In genomic region chr3:39910828-39911464, GRCh38 we compare ENCODE assay signal across 17 cellular contexts.
A peak's percentile ranks its signal among the peaks of the same experiment; 100 is the strongest.
DNase-seq lines count a peak whose midpoint lies in the region; ATAC-seq and TF ChIP-seq lines count a peak whose summit lies in the region.
"Had no signal": no experiment of that assay in that cellular context is flagged by ENCODE, and none has a peak within 500 bp of the region (broad histone marks: within the 10 kb centered on the region; RNA-seq: fewer than 3 reads in every experiment).

No MANE protein-coding gene starts in this region.

- H3K9me3 ChIP-seq in colonic mucosa (no peaks in the 10 kb centered on the region), liver (ENCODE audit: control insufficient read depth in 4 of 4, low read length in 3 of 4) (no peaks in the 10 kb centered on the region)
- H3K9me3 ChIP-seq: esophagus muscularis mucosa, neutrophil, spleen had no signal

- H3K27ac Mint-ChIP-seq in activated naive CD8-positive, alpha-beta T cell treated with anti-CD3 and anti-CD28 coated beads for 36 hours = no peak overlapping the region
- H3K27ac Mint-ChIP-seq: activated B cell treated with CpG ODN at 0.5 μM for 24 hours; activated naive CD4-positive, alpha-beta T cell treated with anti-CD3 and anti-CD28 coated beads for 36 hours; memory B cell had no signal

- no peaks in the 10 kb centered on the region for H3K9me3 Mint-ChIP-seq in activated naive CD8-positive, alpha-beta T cell treated with anti-CD3 and anti-CD28 coated beads for 36 hours
- H3K9me3 Mint-ChIP-seq: activated B cell treated with CpG ODN at 0.5 μM for 24 hours; activated naive CD4-positive, alpha-beta T cell treated with anti-CD3 and anti-CD28 coated beads for 36 hours; memory B cell had no signal

- DNase-seq in AG10803 (ENCODE audit: low read depth) (peak; percentile 61), LoVo (ENCODE audit: low spot score) (peak; percentile 66), colonic mucosa (no peak), NCI-H187 (lab: John Stamatoyannopoulos, UW) (no peak)
- DNase-seq in activated naive CD8-positive, alpha-beta T cell treated with anti-CD3 and anti-CD28 coated beads for 36 hours = no peak
- DNase-seq: activated B cell treated with CpG ODN at 0.5 μM for 24 hours; activated naive CD4-positive, alpha-beta T cell treated with anti-CD3 and anti-CD28 coated beads for 36 hours; DMS153; NCI-H1105; NCI-H446; spleen had no signal

- H3K27me3 Mint-ChIP-seq in activated naive CD8-positive, alpha-beta T cell treated with anti-CD3 and anti-CD28 coated beads for 36 hours = peaks cover 8% of the 10 kb centered on the region
- H3K27me3 Mint-ChIP-seq: activated B cell treated with CpG ODN at 0.5 μM for 24 hours, memory B cell had no signal

- H3K4me1 Mint-ChIP-seq in activated naive CD8-positive, alpha-beta T cell treated with anti-CD3 and anti-CD28 coated beads for 36 hours = no peaks in the 10 kb centered on the region
- H3K4me1 Mint-ChIP-seq: activated B cell treated with CpG ODN at 0.5 μM for 24 hours, memory B cell had no signal

- H3K36me3 Mint-ChIP-seq in activated naive CD8-positive, alpha-beta T cell treated with anti-CD3 and anti-CD28 coated beads for 36 hours = no peaks in the 10 kb centered on the region
- H3K36me3 Mint-ChIP-seq: memory B cell had no signal

- no peak overlapping the region for H3K4me3 Mint-ChIP-seq in activated naive CD8-positive, alpha-beta T cell treated with anti-CD3 and anti-CD28 coated beads for 36 hours
- H3K4me3 Mint-ChIP-seq: activated B cell treated with CpG ODN at 0.5 μM for 24 hours; activated naive CD4-positive, alpha-beta T cell treated with anti-CD3 and anti-CD28 coated beads for 36 hours; memory B cell had no signal

- H3K27me3 ChIP-seq in colonic mucosa (no peaks in the 10 kb centered on the region), liver (ENCODE audit: control insufficient read depth in 4 of 4, insufficient read depth in 4 of 4, low read length in 3 of 4) (no peaks in the 10 kb centered on the region)
- H3K27me3 ChIP-seq: esophagus muscularis mucosa, neutrophil, spleen had no signal

- no peak for TF ChIP-seq RAD21 in liver (IDR thresholded peaks at IDR 0.05)

- H3K9ac ChIP-seq in colonic mucosa (ENCODE audit: low read depth in 2 of 2, low read length in 2 of 2) (peak overlapping the region in 1 of 2 donors; percentile 15), liver (ENCODE audit: low read depth in 1 of 2, low read length in 2 of 2) (no peak overlapping the region)

- H3K4me1 ChIP-seq in colonic mucosa (peaks cover 8% of the 10 kb centered on the region), liver (ENCODE audit: control insufficient read depth in 4 of 4, insufficient read depth in 4 of 4, low read length in 3 of 4) (peaks cover 6 to 15% (median 7%) of the 10 kb centered on the region in 4 donors)

- 66% methylated on average over 3 of the region's 3 CpGs for WGBS in liver

- no peak for TF ChIP-seq CTCF in AG10803 (conservative IDR thresholded peaks at IDR 0.05; ENCODE audit: low read length)
- TF ChIP-seq CTCF in colonic mucosa (IDR thresholded peaks at IDR 0.05) = no peak
- no peak for TF ChIP-seq CTCF in liver (IDR thresholded peaks at IDR 0.05; ENCODE audit: low read depth, low read length, missing input control)

- intact Hi-C loops in colonic mucosa (cut with DNase I) = no loop called here

- H3K4me3 ChIP-seq in AG10803 (ENCODE audit: low read length) (no peak overlapping the region), colonic mucosa (no peak overlapping the region), liver (ENCODE audit: low read depth in 1 of 3, low read length in 3 of 3) (no peak overlapping the region)
- H3K4me3 ChIP-seq: esophagus muscularis mucosa, spleen had no signal

- no peaks in the 10 kb centered on the region for H3K36me3 ChIP-seq in colonic mucosa
- H3K36me3 ChIP-seq in liver (ENCODE audit: control insufficient read depth in 4 of 4, insufficient read depth in 3 of 4, low read depth in 1 of 4, low read length in 3 of 4) = peaks cover 0 to 3% (median 0%) of the 10 kb centered on the region in 4 donors
- H3K36me3 ChIP-seq: esophagus muscularis mucosa, neutrophil, spleen had no signal

- ATAC-seq in HG03565 (IDR thresholded peaks at IDR 0.05; ENCODE audit: unreplicated experiment) = no peak
- no peak for ATAC-seq in HG02884 (IDR thresholded peaks at IDR 0.05; ENCODE audit: unreplicated experiment)

- H3K27ac ChIP-seq in colonic mucosa (peak overlapping the region; percentile 16), liver (ENCODE audit: low read depth in 1 of 2, low read length in 2 of 2) (peak overlapping the region in 1 of 2 donors; percentile 43)
- H3K27ac ChIP-seq: neutrophil had no signal

TF ChIP-seq in liver, 16 proteins besides CTCF, POLR2A, EP300 and RAD21:
- no peak for TF ChIP-seq HNF4A (conservative IDR thresholded peaks at IDR 0.05)
- no peak for TF ChIP-seq ZBTB33 (IDR thresholded peaks at IDR 0.05)
- peak; percentile 27 for TF ChIP-seq MAX (IDR thresholded peaks at IDR 0.05)

Comparison
In these comparisons a context has a peak if more than half of its experiments do, and no peak if none do; other contexts are left out.
1. DNase-seq: peak in AG10803 (single experiment) and LoVo (single experiment); none in colonic mucosa (single experiment), NCI-H187 (0 of 2) and activated naive CD8-positive, alpha-beta T cell treated with anti-CD3 and anti-CD28 coated beads for 36 hours (single experiment).